ENCODE assay signal across 1 cellular context in genomic region chr1:180168786-180169640, GRCh38.
TF ChIP-seq lines count a peak whose summit lies in the region.

No MANE protein-coding gene starts in this region.

TF ChIP-seq in K562, 482 proteins besides CTCF, POLR2A, EP300 and RAD21 (continued from another document):
- TF ChIP-seq VEZF1 (CRISPR knock-in tag; IDR thresholded peaks at IDR 0.05) (0 out of 2 replicates have a peak, but pooled peaks have one; percentile 5), HNRNPH1 (optimal IDR thresholded peaks at IDR 0.05; ENCODE audit: low read depth, low read length) (no peak), XRCC5 (IDR thresholded peaks at IDR 0.05; ENCODE audit: low read depth, low read length) (0 out of 2 replicates have a peak, but pooled peaks have one; percentile 28), L3MBTL2 (IDR thresholded peaks at IDR 0.05) (peak; percentile 45; the same call in 1 of the 2 replicates), CHD2 (IDR thresholded peaks at IDR 0.05; ENCODE audit: low read depth, low read length) (no peak), CREM (IDR thresholded peaks at IDR 0.05; ENCODE audit: low read depth) (0 out of 2 replicates have a peak, but pooled peaks have one; percentile 15), SMC3 (conservative IDR thresholded peaks at IDR 0.05; ENCODE audit: insufficient read depth, low read depth, low read length) (peak; percentile 84)
- TF ChIP-seq, protein P1, sequence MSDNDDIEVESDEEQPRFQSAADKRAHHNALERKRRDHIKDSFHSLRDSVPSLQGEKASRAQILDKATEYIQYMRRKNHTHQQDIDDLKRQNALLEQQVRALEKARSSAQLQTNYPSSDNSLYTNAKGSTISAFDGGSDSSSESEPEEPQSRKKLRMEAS (CRISPR knock-in tag; IDR thresholded peaks at IDR 0.05) = 0 out of 2 replicates have a peak, but pooled peaks have one; percentile 25
